ENCODE assay signal across 2 cellular contexts in genomic region chrX:153900806-153901752, GRCh38.
TF ChIP-seq lines count a peak whose summit lies in the region.

No MANE protein-coding gene starts in this region.

TF ChIP-seq in HepG2, 621 proteins besides CTCF, POLR2A, EP300 and RAD21:
- TF ChIP-seq HNF4A (CRISPR knock-in tag; IDR thresholded peaks at IDR 0.05) (no peak), ZNF549 (CRISPR knock-in tag; IDR thresholded peaks at IDR 0.05) (no peak), RFX1 (IDR thresholded peaks at IDR 0.05) (no peak), ZNF136 (CRISPR knock-in tag; IDR thresholded peaks at IDR 0.05; ENCODE audit: low read depth) (no peak), SCMH1 (CRISPR knock-in tag; IDR thresholded peaks at IDR 0.05; ENCODE audit: borderline replicate concordance) (no peak), ARNTL (CRISPR knock-in tag; IDR thresholded peaks at IDR 0.05) (no peak)

TF ChIP-seq in endothelial cell of umbilical vein, 7 proteins besides CTCF, POLR2A, EP300 and RAD21:
- no peak for TF ChIP-seq GATA2 (IDR thresholded peaks at IDR 0.05; ENCODE audit: insufficient read depth, insufficient read length, low read depth, low read length)
TF ChIP-seq in endothelial cell of umbilical vein: peak in this region for 0.
